In genomic region chr9:16515207-16515606, GRCh38 we compare ENCODE assay signal across 16 cellular contexts.
A peak's percentile ranks its signal among the peaks of the same experiment; 100 is the strongest.
DNase-seq lines count a peak whose midpoint lies in the region; ATAC-seq and TF ChIP-seq lines count a peak whose summit lies in the region.
"Had no signal": no experiment of that assay in that cellular context is flagged by ENCODE, and none has a peak within 500 bp of the region (broad histone marks: within the 10 kb centered on the region; RNA-seq: fewer than 3 reads in every experiment).

No MANE protein-coding gene starts in this region.

- H3K9me3 Mint-ChIP-seq in nephron progenitor cell = no peaks in the 10 kb centered on the region
- no peaks in the 10 kb centered on the region for H3K9me3 Mint-ChIP-seq in type B pancreatic cell
- H3K9me3 Mint-ChIP-seq: activated T-helper 1 cell treated with anti-CD3 and anti-CD28 coated beads, Interleukin-12 subunit alpha, Interleukin-12 subunit beta, Interleukin-2, Interleukin-4 antibody, amounts not matched to agents 30 ng/mL and 10 ng/mL and 1 ng/mL, durations not matched to agents 14 hours and 24 hours and 36 hours; CD4-positive, alpha-beta T cell; dendritic cell treated with granulocyte-macrophage colony-stimulating factor and Interleukin-4, amounts not matched to agents 40 ng/mL and 50 ng/mL, for 4 days; memory B cell had no signal

- peak; percentile 54 to 60 for ATAC-seq in left cardiac atrium

- no peaks in the 10 kb centered on the region for H3K9me3 ChIP-seq in right atrium auricular region

- TF ChIP-seq CTCF in right atrium auricular region (IDR thresholded peaks at IDR 0.05) (no peak), fibroblast of mammary gland (conservative IDR thresholded peaks at IDR 0.05; ENCODE audit: control insufficient read depth, insufficient read depth, low read depth, low read length) (no peak), nephron progenitor cell (IDR thresholded peaks at IDR 0.05) (no peak), type B pancreatic cell (conservative IDR thresholded peaks at IDR 0.05) (no peak)

- intact Hi-C loops in left cardiac atrium (cut with DNase I) = no loop called here

- no peaks in the 10 kb centered on the region for H3K27me3 ChIP-seq in right atrium auricular region

- H3K27ac Mint-ChIP-seq in nephron progenitor cell (no peak overlapping the region), type B pancreatic cell (peak overlapping the region; percentile 71)
- H3K27ac Mint-ChIP-seq: activated CD4-positive, alpha-beta memory T cell treated with anti-CD3 and anti-CD28 coated beads for 36 hours; activated T-helper 1 cell treated with anti-CD3 and anti-CD28 coated beads, Interleukin-12 subunit alpha, Interleukin-12 subunit beta, Interleukin-2, Interleukin-4 antibody, amounts not matched to agents 30 ng/mL and 10 ng/mL and 1 ng/mL, durations not matched to agents 14 hours and 24 hours and 36 hours; CD4-positive, alpha-beta T cell; dendritic cell treated with granulocyte-macrophage colony-stimulating factor and Interleukin-4, amounts not matched to agents 40 ng/mL and 50 ng/mL, for 4 days; memory B cell had no signal

- no peak overlapping the region for H3K27ac ChIP-seq in right atrium auricular region

- H3K4me1 Mint-ChIP-seq in nephron progenitor cell (peaks cover 32% of the 10 kb centered on the region), type B pancreatic cell (ENCODE audit: unreplicated experiment) (peaks cover 34% of the 10 kb centered on the region)
- H3K4me1 Mint-ChIP-seq: memory B cell had no signal

- H3K27me3 Mint-ChIP-seq in nephron progenitor cell (ENCODE audit: low read depth, poor library complexity) = no peaks in the 10 kb centered on the region
- H3K27me3 Mint-ChIP-seq in type B pancreatic cell = no peaks in the 10 kb centered on the region
- H3K27me3 Mint-ChIP-seq: activated CD4-positive, alpha-beta memory T cell treated with anti-CD3 and anti-CD28 coated beads for 36 hours; CD4-positive, alpha-beta T cell; dendritic cell treated with granulocyte-macrophage colony-stimulating factor and Interleukin-4, amounts not matched to agents 40 ng/mL and 50 ng/mL, for 4 days; memory B cell had no signal

- H3K36me3 Mint-ChIP-seq in nephron progenitor cell (ENCODE audit: low read depth) (no peaks in the 10 kb centered on the region), type B pancreatic cell (no peaks in the 10 kb centered on the region)
- H3K36me3 Mint-ChIP-seq: activated CD4-positive, alpha-beta memory T cell treated with anti-CD3 and anti-CD28 coated beads for 36 hours; memory B cell had no signal

- H3K4me3 Mint-ChIP-seq in nephron progenitor cell = peak overlapping the region; percentile 72
- H3K4me3 Mint-ChIP-seq in type B pancreatic cell = peak overlapping the region; percentile 77
- H3K4me3 Mint-ChIP-seq: activated CD4-positive, alpha-beta memory T cell treated with anti-CD3 and anti-CD28 coated beads for 36 hours; activated T-helper 1 cell treated with anti-CD3 and anti-CD28 coated beads, Interleukin-12 subunit alpha, Interleukin-12 subunit beta, Interleukin-2, Interleukin-4 antibody, amounts not matched to agents 30 ng/mL and 10 ng/mL and 1 ng/mL, durations not matched to agents 14 hours and 24 hours and 36 hours; CD4-positive, alpha-beta T cell; dendritic cell treated with granulocyte-macrophage colony-stimulating factor and Interleukin-4, amounts not matched to agents 40 ng/mL and 50 ng/mL, for 4 days; memory B cell had no signal

- DNase-seq in left cardiac atrium (no peak), right atrium auricular region (ENCODE audit: low spot score) (no peak), fibroblast of mammary gland (ENCODE audit: low read depth) (peak; percentile 11), nephron progenitor cell (peak; percentile 39), type B pancreatic cell (ENCODE audit: extremely low spot score, unreplicated experiment) (no peak), superior temporal gyrus (ENCODE audit: extremely low spot score) (no peak), NCI-H1694 treated with DMSO at 0.1 percent for 48 hours (lab: John Stamatoyannopoulos, UW) (no peak)
- DNase-seq in activated T-cell treated with anti-CD3 and anti-CD28 coated beads, Interleukin-2, amount 50 U/mL, for 48 hours = no peak
- DNase-seq: 8988T; activated CD4-positive, alpha-beta memory T cell treated with anti-CD3 and anti-CD28 coated beads for 36 hours; CD4-positive, alpha-beta T cell; SIG-M5; stimulated activated CD4-positive, alpha-beta T cell treated with anti-CD3 and anti-CD28 coated beads, Interleukin-2, amount 100 ng/mL, for 48 hours had no signal

- H3K36me3 ChIP-seq in right atrium auricular region = no peaks in the 10 kb centered on the region

- H3K4me3 ChIP-seq in right atrium auricular region (no peak overlapping the region), fibroblast of mammary gland (ENCODE audit: control insufficient read depth, low read depth, low read length) (no peak overlapping the region)

- peaks cover 0 to 15% of the 10 kb centered on the region in 2 donors for H3K4me1 ChIP-seq in right atrium auricular region

Comparison
In these comparisons a context has a peak if more than half of its experiments do, and no peak if none do; other contexts are left out.
1. DNase-seq: peak in fibroblast of mammary gland (single experiment) and nephron progenitor cell (single experiment); none in left cardiac atrium (single experiment), right atrium auricular region (single experiment), type B pancreatic cell (single experiment), superior temporal gyrus (single experiment), activated T-cell treated with anti-CD3 and anti-CD28 coated beads, Interleukin-2, amount 50 U/mL, for 48 hours (0 of 2) and NCI-H1694 treated with DMSO at 0.1 percent for 48 hours (single experiment).